In the genomic region with DNA sequence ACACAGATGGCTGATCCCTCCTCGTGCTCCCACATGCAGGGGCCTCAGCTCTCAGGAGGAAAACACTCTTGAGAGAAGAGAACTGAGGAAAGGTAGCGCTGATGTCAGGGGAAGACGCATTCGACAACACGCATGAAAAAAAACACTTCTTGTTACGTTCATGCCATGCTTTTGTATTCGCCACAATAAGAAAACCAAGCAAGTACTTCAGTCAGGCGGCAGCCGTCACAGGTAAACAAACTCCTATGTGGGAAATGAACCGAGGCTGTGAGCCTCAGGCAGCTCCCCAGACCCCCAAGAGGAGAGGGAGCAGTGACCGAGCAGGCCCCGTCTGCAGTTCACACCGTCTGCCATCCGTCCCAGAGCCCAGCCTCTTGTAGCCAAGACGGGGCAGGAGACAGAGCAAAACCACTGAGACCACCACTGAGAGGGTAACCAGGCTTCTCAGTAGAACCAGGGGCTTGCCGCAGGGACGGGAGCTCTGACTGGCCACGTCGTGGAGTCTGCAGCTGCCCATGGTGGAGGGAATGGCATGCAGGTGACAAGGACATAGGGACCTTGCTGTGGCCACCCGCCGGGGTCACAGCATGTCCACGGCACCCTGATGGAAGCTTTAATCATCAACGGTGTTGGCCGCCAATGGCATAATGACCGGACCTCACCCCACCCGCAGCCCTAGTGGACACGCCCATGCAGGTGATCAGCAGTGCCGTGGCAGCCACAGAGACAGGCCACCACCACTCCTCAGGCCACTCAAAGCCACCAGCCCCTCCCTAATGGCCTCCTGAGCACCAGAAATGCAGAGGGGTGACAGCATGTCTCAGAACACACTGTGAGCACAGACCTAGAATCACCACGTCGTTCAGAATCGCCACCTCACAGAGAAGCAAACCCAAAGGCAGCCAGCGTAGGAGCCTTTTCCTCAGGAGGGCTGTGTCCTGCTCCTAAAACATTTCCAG, we compare ENCODE assay signal across 26 cellular contexts.
DNase-seq lines count a peak whose midpoint lies in the region; ATAC-seq and TF ChIP-seq lines count a peak whose summit lies in the region.
"Had no signal": no experiment of that assay in that cellular context is flagged by ENCODE, and none has a peak within 500 bp of the region (broad histone marks: within the 10 kb centered on the region; RNA-seq: fewer than 3 reads in every experiment).

No MANE protein-coding gene starts in this region.

- peaks cover 8 to 17% of the 10 kb centered on the region in 2 experiments; a peak in 3 of 4 replicates for H3K4me1 Mint-ChIP-seq in H9
- peaks cover 14% of the 10 kb centered on the region for H3K4me1 Mint-ChIP-seq in nephron progenitor cell
- H3K4me1 Mint-ChIP-seq: activated CD4-positive, alpha-beta T cell treated with anti-CD3 and anti-CD28 coated beads, Interleukin-2, amount 10 ng/mL, durations not matched to agents 24 days and 14 days; central memory CD8-positive, alpha-beta T cell; WTC11 had no signal

- no peak overlapping the region for H2BK120ac ChIP-seq in H9 (ENCODE audit: low read depth, low read length, poor library complexity, severe bottlenecking)

- H4K20me1 ChIP-seq in H9 (ENCODE audit: control insufficient read depth, insufficient read depth, insufficient read length) = no peaks in the 10 kb centered on the region
- H4K20me1 ChIP-seq: BLaER1 had no signal

- no peak overlapping the region for H3K14ac ChIP-seq in H9 (ENCODE audit: insufficient read depth, low read length)

- H2AK5ac ChIP-seq in H9 (ENCODE audit: insufficient read length, low read length) = no peak overlapping the region

- H3K36me3 Mint-ChIP-seq in H9 (ENCODE audit: insufficient read depth in 1 of 3, low read depth in 3 of 3) (peaks cover 6 to 21% (median 10%) of the 10 kb centered on the region in 3 experiments), nephron progenitor cell (ENCODE audit: low read depth) (no peaks in the 10 kb centered on the region)
- H3K36me3 Mint-ChIP-seq: IgD-negative memory B cell had no signal

- TF ChIP-seq POLR2A in upper lobe of left lung (IDR thresholded peaks at IDR 0.05) = no peak

- H4K8ac ChIP-seq in H9 (replicated peaks; ENCODE audit: insufficient read length, low read depth, low read length) = no peak overlapping the region

- H4K5ac ChIP-seq in H9 (ENCODE audit: insufficient read length, low read depth, low read length) = no peak overlapping the region

- H3T11ph ChIP-seq in H9 (ENCODE audit: low read length) = no peak overlapping the region

- H3K4me2 ChIP-seq in H9 (ENCODE audit: insufficient read depth, insufficient read length, low read length) = no peak overlapping the region
- H3K4me2 ChIP-seq: BLaER1, smooth muscle cell had no signal

- H3K27ac ChIP-seq in H9 (ENCODE audit: insufficient read length, low read depth, low read length) (no peak overlapping the region), angular gyrus (ENCODE audit: low read depth, low read length) (peak overlapping the region; percentile 23), upper lobe of left lung (no peak overlapping the region)
- H3K27ac ChIP-seq: BLaER1, esophagus squamous epithelium, foreskin keratinocyte, right atrium auricular region, thoracic aorta had no signal

- H3K56ac ChIP-seq in H9 (ENCODE audit: insufficient read length, low read depth, low read length) = no peak overlapping the region

- H3K27me3 Mint-ChIP-seq in H9 (ENCODE audit: low read depth) (no peaks in the 10 kb centered on the region), nephron progenitor cell (ENCODE audit: low read depth, poor library complexity) (peaks cover 13% of the 10 kb centered on the region)
- H3K27me3 Mint-ChIP-seq: activated CD4-positive, alpha-beta T cell treated with anti-CD3 and anti-CD28 coated beads, Interleukin-2, amount 10 ng/mL, durations not matched to agents 24 days and 14 days; central memory CD8-positive, alpha-beta T cell had no signal

- TF ChIP-seq CTCF in H9 (conservative IDR thresholded peaks at IDR 0.05) (no peak), nephron progenitor cell (IDR thresholded peaks at IDR 0.05) (no peak), upper lobe of left lung (IDR thresholded peaks at IDR 0.05) (no peak)

- WGBS in H9 (ENCODE audit: extremely low coverage, insufficient read length, low lambda C conversion rate) = no CpG with 5 or more reads among the region's 32 CpGs
- 81 to 83% methylated on average over 19 to 32 of the region's 32 CpGs for WGBS in upper lobe of left lung, 2 donors

- H3K9me3 Mint-ChIP-seq in H9 (peaks cover 15% of the 10 kb centered on the region in 2 experiments), nephron progenitor cell (peaks cover 23% of the 10 kb centered on the region)

- DNase-seq in H9 (peak; percentile 22), nephron progenitor cell (no peak), upper lobe of left lung (peak; percentile 19 to 60), LoVo (ENCODE audit: low spot score) (no peak)
- DNase-seq: activated CD4-positive, alpha-beta T cell treated with anti-CD3 and anti-CD28 coated beads, Interleukin-2, amount 10 ng/mL, durations not matched to agents 24 days and 14 days; activated naive CD4-positive, alpha-beta T cell; activated T-cell treated with anti-CD3 and anti-CD28 coated beads, Interleukin-2, amount 50 U/mL, for 4 hours; dermis blood vessel endothelial cell; DMS153; esophagus squamous epithelium; foreskin keratinocyte; NCI-H2029 treated with DMSO at 0.1 percent for 48 hours; NCI-H526 treated with DMSO at 0.1 percent for 48 hours; stimulated activated CD4-positive, alpha-beta T cell treated with anti-CD3 and anti-CD28 coated beads, Interleukin-1b, Interleukin-23, amount 100 ng/mL, for 48 hours; stimulated activated naive CD8-positive, alpha-beta T cell treated with anti-CD3 and anti-CD28 coated beads, Interleukin-15, Interleukin-2, amounts not matched to agents 100 U/mL and 50 U/mL, for 24 hours; T-helper 1 cell had no signal

- H2BK5ac ChIP-seq in H9 (ENCODE audit: insufficient read length, low read length) = no peak overlapping the region

- no peak overlapping the region for H2BK20ac ChIP-seq in H9 (ENCODE audit: low read depth, low read length, poor library complexity, severe bottlenecking)

- H3K23me2 ChIP-seq in H9 (ENCODE audit: insufficient read length, low read depth, low read length, poor library complexity, severe bottlenecking) = no peaks in the 10 kb centered on the region

- H3K9me3 ChIP-seq in H9 (ENCODE audit: control insufficient read depth, low read depth, low read length) (no peaks in the 10 kb centered on the region), upper lobe of left lung (peaks cover 0 to 23% (median 9%) of the 10 kb centered on the region in 4 donors)

- no peak overlapping the region for H3K18ac ChIP-seq in H9 (ENCODE audit: insufficient read length, low read depth, low read length)

- H3K9ac ChIP-seq in H9 (ENCODE audit: extremely low read depth, insufficient read length, low read length) = no peak overlapping the region
- H3K9ac ChIP-seq: BLaER1 had no signal

- no peak for TF ChIP-seq EP300 in upper lobe of left lung (IDR thresholded peaks at IDR 0.05)

- H3K4ac ChIP-seq in H9 (ENCODE audit: low read depth, low read length) = no peak overlapping the region

- H2AFZ ChIP-seq in H9 (ENCODE audit: low read length) = no peak overlapping the region

- H4K91ac ChIP-seq in H9 (ENCODE audit: insufficient read length, low read depth, low read length) = no peak overlapping the region

- H3K27ac Mint-ChIP-seq in H9 = peak overlapping the region in 2 of 3 experiments; percentile 18 to 63; a peak in 2 of 7 replicates
- H3K27ac Mint-ChIP-seq in nephron progenitor cell = peak overlapping the region; percentile 59
- H3K27ac Mint-ChIP-seq: activated CD4-positive, alpha-beta T cell treated with anti-CD3 and anti-CD28 coated beads, Interleukin-2, amount 10 ng/mL, durations not matched to agents 24 days and 14 days; IgD-negative memory B cell; WTC11 had no signal

- no peaks in the 10 kb centered on the region for H3K4me1 ChIP-seq in H9 (ENCODE audit: insufficient read depth, low read length)
- no peaks in the 10 kb centered on the region for H3K4me1 ChIP-seq in upper lobe of left lung
- H3K4me1 ChIP-seq: BLaER1, foreskin keratinocyte, right atrium auricular region had no signal

- no peak overlapping the region for H2BK15ac ChIP-seq in H9 (ENCODE audit: low read depth, low read length)

- H3K79me2 ChIP-seq in H9 (ENCODE audit: insufficient read depth, low read length) = no peaks in the 10 kb centered on the region

- no peak overlapping the region for H3K4me3 ChIP-seq in upper lobe of left lung
- H3K4me3 ChIP-seq: BLaER1, esophagus squamous epithelium, right atrium auricular region, smooth muscle cell, thoracic aorta had no signal

- H3K36me3 ChIP-seq in upper lobe of left lung = no peaks in the 10 kb centered on the region
- H3K36me3 ChIP-seq: BLaER1, esophagus squamous epithelium, right atrium auricular region, thoracic aorta had no signal

- H3K27me3 ChIP-seq in H9 (ENCODE audit: insufficient read depth, low read length) (no peaks in the 10 kb centered on the region), upper lobe of left lung (no peaks in the 10 kb centered on the region)
- H3K27me3 ChIP-seq: BLaER1, esophagus squamous epithelium, foreskin keratinocyte, right atrium auricular region had no signal

- H3K4me3 Mint-ChIP-seq in H9 = no peak overlapping the region
- H3K4me3 Mint-ChIP-seq in nephron progenitor cell = no peak overlapping the region
- H3K4me3 Mint-ChIP-seq: activated CD4-positive, alpha-beta T cell treated with anti-CD3 and anti-CD28 coated beads, Interleukin-2, amount 10 ng/mL, durations not matched to agents 24 days and 14 days; activated T-cell treated with anti-CD3 and anti-CD28 coated beads, Interleukin-2, amount 50 U/mL, for 4 hours; central memory CD8-positive, alpha-beta T cell; IgD-negative memory B cell; WTC11 had no signal

- ATAC-seq in upper lobe of left lung (ENCODE audit: low FRiP score in 2 of 2) (peak in 1 of 2 donors; percentile 4), HG03135 (IDR thresholded peaks at IDR 0.05; ENCODE audit: unreplicated experiment) (no peak), GM21360 (IDR thresholded peaks at IDR 0.05; ENCODE audit: unreplicated experiment) (no peak)
- ATAC-seq: activated T-cell treated with anti-CD3 and anti-CD28 coated beads, Interleukin-2, amount 50 U/mL, for 4 hours; foreskin keratinocyte; stimulated activated naive CD8-positive, alpha-beta T cell treated with anti-CD3 and anti-CD28 coated beads, Interleukin-15, Interleukin-2, amounts not matched to agents 100 U/mL and 50 U/mL, for 24 hours; WTC11 had no signal

- no peak overlapping the region for H2BK12ac ChIP-seq in H9 (ENCODE audit: insufficient read length, low read depth, low read length)

- no peak overlapping the region for H3K23ac ChIP-seq in H9 (ENCODE audit: insufficient read length, low read depth, low read length)

- H3K79me1 ChIP-seq in H9 (ENCODE audit: insufficient read depth, low read depth, low read length, poor library complexity, severe bottlenecking) = no peaks in the 10 kb centered on the region

Comparison
In these comparisons a context has a peak if more than half of its experiments do, and no peak if none do; other contexts are left out.
1. DNase-seq: peak in H9 (single experiment) and upper lobe of left lung (2 of 2); none in nephron progenitor cell (single experiment) and LoVo (single experiment).